Comparison of ENCODE assay signal across 40 cellular contexts in genomic region chr4:55488716-55489115, GRCh38.
"Had no signal": no experiment of that assay in that cellular context is flagged by ENCODE, and none has a peak within 500 bp of the region (broad histone marks: within the 10 kb centered on the region; RNA-seq: fewer than 3 reads in every experiment).

No MANE protein-coding gene starts in this region.

- H3K27me3 Mint-ChIP-seq: activated CD4-positive, alpha-beta memory T cell treated with anti-CD3 and anti-CD28 coated beads, Interleukin-2, amount 10 ng/mL, durations not matched to agents 7 days and 5 days; activated CD4-positive, alpha-beta T cell treated with anti-CD3 and anti-CD28 coated beads for 36 hours; activated CD4-positive, alpha-beta T cell treated with anti-CD3 and anti-CD28 coated beads, Interleukin-2, amount 10 ng/mL, durations not matched to agents 7 days and 5 days; activated CD8-positive, alpha-beta memory T cell treated with anti-CD3 and anti-CD28 coated beads, Interleukin-2, amount 10 ng/mL, durations not matched to agents 7 days and 5 days; activated naive CD8-positive, alpha-beta T cell treated with anti-CD3 and anti-CD28 coated beads for 36 hours; activated T-helper 17 cell treated with anti-CD3 and anti-CD28 coated beads, Interleukin-2, amount 50 U/mL, for 72 hours; central memory CD8-positive, alpha-beta T cell had no signal

- H3K4me1 Mint-ChIP-seq: activated CD4-positive, alpha-beta memory T cell treated with anti-CD3 and anti-CD28 coated beads, Interleukin-2, amount 10 ng/mL, durations not matched to agents 7 days and 5 days; activated CD4-positive, alpha-beta T cell treated with anti-CD3 and anti-CD28 coated beads for 36 hours; activated CD4-positive, alpha-beta T cell treated with anti-CD3 and anti-CD28 coated beads, Interleukin-2, amount 10 ng/mL, durations not matched to agents 7 days and 5 days; activated CD8-positive, alpha-beta memory T cell treated with anti-CD3 and anti-CD28 coated beads, Interleukin-2, amount 10 ng/mL, durations not matched to agents 7 days and 5 days; activated naive CD8-positive, alpha-beta T cell treated with anti-CD3 and anti-CD28 coated beads for 36 hours; central memory CD8-positive, alpha-beta T cell had no signal

- H3K27ac Mint-ChIP-seq: activated CD4-positive, alpha-beta memory T cell treated with anti-CD3 and anti-CD28 coated beads, Interleukin-2, amount 10 ng/mL, durations not matched to agents 7 days and 5 days; activated CD4-positive, alpha-beta T cell treated with anti-CD3 and anti-CD28 coated beads for 36 hours; activated CD4-positive, alpha-beta T cell treated with anti-CD3 and anti-CD28 coated beads, Interleukin-2, amount 10 ng/mL, durations not matched to agents 7 days and 5 days; activated CD8-positive, alpha-beta memory T cell treated with anti-CD3 and anti-CD28 coated beads, Interleukin-2, amount 10 ng/mL, durations not matched to agents 7 days and 5 days; activated CD8-positive, alpha-beta T cell treated with anti-CD3 and anti-CD28 coated beads, Interleukin-2, amount 10 ng/mL, durations not matched to agents 7 days and 5 days; activated naive CD4-positive, alpha-beta T cell treated with anti-CD3 and anti-CD28 coated beads for 36 hours; activated naive CD4-positive, alpha-beta T cell treated with anti-CD3 and anti-CD28 coated beads, Interleukin-2, amount 50 U/mL, for 72 hours; activated naive CD8-positive, alpha-beta T cell treated with anti-CD3 and anti-CD28 coated beads for 36 hours; activated T-cell treated with anti-CD3 and anti-CD28 coated beads, Interleukin-2, amount 50 U/mL, for 72 hours; activated T-helper 1 cell treated with anti-CD3 and anti-CD28 coated beads, Interleukin-12 subunit alpha, Interleukin-12 subunit beta, Interleukin-2, Interleukin-4 antibody, amounts not matched to agents 30 ng/mL and 10 ng/mL and 1 ng/mL, durations not matched to agents 14 hours and 24 hours and 36 hours; activated T-helper 17 cell treated with anti-CD3 and anti-CD28 coated beads, Interleukin-2, amount 50 U/mL, for 72 hours; T-helper 1 cell treated with Interleukin-12 subunit alpha and Interleukin-12 subunit beta and Interleukin-4 antibody, amounts not matched to agents 30 μg/mL and 1 μg/mL, for 36 hours; T-helper 2 cell treated with Interferon-gamma antibody and Interleukin-4, amounts not matched to agents 5 μg/mL and 100 μg/mL, for 36 hours had no signal

- H3K36me3 ChIP-seq: adrenal gland, breast epithelium, cardiac muscle cell had no signal

- ATAC-seq: activated CD4-positive, alpha-beta T cell treated with anti-CD3 and anti-CD28 coated beads for 36 hours; activated CD4-positive, CD25-positive, alpha-beta regulatory T cell treated with anti-CD3 and anti-CD28 coated beads, Interleukin-2, amount 50 U/mL, for 24 hours; activated CD8-positive, alpha-beta memory T cell treated with anti-CD3 and anti-CD28 coated beads, Interleukin-2, amount 10 ng/mL, durations not matched to agents 7 days and 5 days; activated CD8-positive, alpha-beta T cell treated with anti-CD3 and anti-CD28 coated beads, Interleukin-2, amount 10 ng/mL, durations not matched to agents 7 days and 5 days; activated naive CD4-positive, alpha-beta T cell treated with anti-CD3 and anti-CD28 coated beads, Interleukin-2, amount 50 U/mL, for 72 hours; activated T-cell treated with anti-CD3 and anti-CD28 coated beads, Interleukin-2, amount 50 U/mL, for 4 hours; activated T-cell treated with anti-CD3 and anti-CD28 coated beads, Interleukin-2, amount 50 U/mL, for 72 hours; activated T-helper 17 cell treated with anti-CD3 and anti-CD28 coated beads, Interleukin-2, amount 50 U/mL, for 72 hours; body of pancreas had no signal

- H3K9me3 ChIP-seq: adrenal gland, body of pancreas, breast epithelium had no signal

- H3K27me3 ChIP-seq: adrenal gland, body of pancreas, brain microvascular endothelial cell, breast epithelium, cardiac muscle cell had no signal

- DNase-seq: activated CD4-positive, alpha-beta memory T cell treated with anti-CD3 and anti-CD28 coated beads, Interleukin-2, amount 10 ng/mL, durations not matched to agents 7 days and 5 days; activated CD4-positive, alpha-beta T cell treated with anti-CD3 and anti-CD28 coated beads for 1 hour; activated CD4-positive, alpha-beta T cell treated with anti-CD3 and anti-CD28 coated beads for 36 hours; activated CD4-positive, alpha-beta T cell treated with anti-CD3 and anti-CD28 coated beads for 48 hours; activated CD4-positive, alpha-beta T cell treated with anti-CD3 and anti-CD28 coated beads, Interleukin-2, amount 10 ng/mL, durations not matched to agents 7 days and 5 days; activated CD4-positive, alpha-beta T cell treated with anti-CD3 and anti-CD28 coated beads, Interleukin-2, amount 50 U/mL, for 48 hours; activated CD4-positive, CD25-positive, alpha-beta regulatory T cell; activated CD8-positive, alpha-beta memory T cell treated with anti-CD3 and anti-CD28 coated beads for 24 hours; activated CD8-positive, alpha-beta memory T cell treated with anti-CD3 and anti-CD28 coated beads, Interleukin-2, amount 10 ng/mL, durations not matched to agents 7 days and 5 days; activated CD8-positive, alpha-beta memory T cell treated with anti-CD3 and anti-CD28 coated beads, Interleukin-2, amount 50 U/mL, for 48 hours; activated CD8-positive, alpha-beta T cell treated with anti-CD3 and anti-CD28 coated beads, Interleukin-2, amount 10 ng/mL, durations not matched to agents 7 days and 5 days; activated effector memory CD4-positive, alpha-beta T cell treated with anti-CD3 and anti-CD28 coated beads, Interleukin-2, amount 50 U/mL, for 16 hours; activated gamma-delta T cell treated with Interleukin-2 at 50 U/mL for 16 hours; activated naive CD4-positive, alpha-beta T cell; activated naive CD4-positive, alpha-beta T cell treated with anti-CD3 and anti-CD28 coated beads for 36 hours; activated naive CD4-positive, alpha-beta T cell treated with anti-CD3 and anti-CD28 coated beads, Interleukin-2, amount 50 U/mL, for 16 hours; activated naive CD8-positive, alpha-beta T cell treated with anti-CD3 and anti-CD28 coated beads for 36 hours; activated T-cell treated with anti-CD3 and anti-CD28 coated beads, Interleukin-2, amount 50 U/mL, for 4 hours; activated T-cell treated with anti-CD3 and anti-CD28 coated beads, Interleukin-2, amount 50 U/mL, for 72 hours; adrenal gland; amniotic stem cell; aorta; body of pancreas; brain microvascular endothelial cell; caudate nucleus; cerebellar nuclear complex; T-helper 1 cell; T-helper 2 cell; T-helper 9 cell had no signal

- H3K9me3 Mint-ChIP-seq: activated CD4-positive, alpha-beta memory T cell treated with anti-CD3 and anti-CD28 coated beads, Interleukin-2, amount 10 ng/mL, durations not matched to agents 7 days and 5 days; activated CD4-positive, alpha-beta T cell treated with anti-CD3 and anti-CD28 coated beads, Interleukin-2, amount 10 ng/mL, durations not matched to agents 7 days and 5 days; activated naive CD4-positive, alpha-beta T cell treated with anti-CD3 and anti-CD28 coated beads for 36 hours; activated T-cell treated with anti-CD3 and anti-CD28 coated beads, Interleukin-2, amount 50 U/mL, for 4 hours; activated T-cell treated with anti-CD3 and anti-CD28 coated beads, Interleukin-2, amount 50 U/mL, for 72 hours; activated T-helper 1 cell treated with anti-CD3 and anti-CD28 coated beads, Interleukin-12 subunit alpha, Interleukin-12 subunit beta, Interleukin-2, Interleukin-4 antibody, amounts not matched to agents 30 ng/mL and 10 ng/mL and 1 ng/mL, durations not matched to agents 14 hours and 24 hours and 36 hours; activated T-helper 17 cell treated with anti-CD3 and anti-CD28 coated beads, Interleukin-2, amount 50 U/mL, for 72 hours; central memory CD8-positive, alpha-beta T cell; T-helper 1 cell treated with Interleukin-12 subunit alpha and Interleukin-12 subunit beta and Interleukin-4 antibody, amounts not matched to agents 30 μg/mL and 1 μg/mL, for 36 hours; T-helper 2 cell treated with Interferon-gamma antibody and Interleukin-4, amounts not matched to agents 5 μg/mL and 100 μg/mL, for 36 hours had no signal

- H3K36me3 Mint-ChIP-seq: activated naive CD4-positive, alpha-beta T cell treated with anti-CD3 and anti-CD28 coated beads, Interleukin-2, amount 50 U/mL, for 72 hours had no signal

- H3K4me1 ChIP-seq: body of pancreas, breast epithelium had no signal

- H3K27ac ChIP-seq: adrenal gland, body of pancreas, brain microvascular endothelial cell, breast epithelium, cardiac muscle cell, VCaP had no signal

- H3K4me3 ChIP-seq: adrenal gland, body of pancreas, breast epithelium, cardiac muscle cell had no signal

- FAIRE-seq: astrocyte had no signal

- H3K4me3 Mint-ChIP-seq: activated CD4-positive, alpha-beta memory T cell treated with anti-CD3 and anti-CD28 coated beads, Interleukin-2, amount 10 ng/mL, durations not matched to agents 7 days and 5 days; activated CD4-positive, alpha-beta T cell treated with anti-CD3 and anti-CD28 coated beads for 36 hours; activated CD4-positive, alpha-beta T cell treated with anti-CD3 and anti-CD28 coated beads, Interleukin-2, amount 10 ng/mL, durations not matched to agents 7 days and 5 days; activated CD8-positive, alpha-beta memory T cell treated with anti-CD3 and anti-CD28 coated beads, Interleukin-2, amount 10 ng/mL, durations not matched to agents 7 days and 5 days; activated CD8-positive, alpha-beta T cell treated with anti-CD3 and anti-CD28 coated beads, Interleukin-2, amount 10 ng/mL, durations not matched to agents 7 days and 5 days; activated naive CD4-positive, alpha-beta T cell treated with anti-CD3 and anti-CD28 coated beads for 36 hours; activated naive CD8-positive, alpha-beta T cell treated with anti-CD3 and anti-CD28 coated beads for 36 hours; activated T-cell treated with anti-CD3 and anti-CD28 coated beads, Interleukin-2, amount 50 U/mL, for 4 hours; activated T-cell treated with anti-CD3 and anti-CD28 coated beads, Interleukin-2, amount 50 U/mL, for 72 hours; activated T-helper 1 cell treated with anti-CD3 and anti-CD28 coated beads, Interleukin-12 subunit alpha, Interleukin-12 subunit beta, Interleukin-2, Interleukin-4 antibody, amounts not matched to agents 30 ng/mL and 10 ng/mL and 1 ng/mL, durations not matched to agents 14 hours and 24 hours and 36 hours; activated T-helper 17 cell treated with anti-CD3 and anti-CD28 coated beads, Interleukin-2, amount 50 U/mL, for 72 hours; central memory CD8-positive, alpha-beta T cell; T-helper 1 cell treated with Interleukin-12 subunit alpha and Interleukin-12 subunit beta and Interleukin-4 antibody, amounts not matched to agents 30 μg/mL and 1 μg/mL, for 36 hours; T-helper 2 cell treated with Interferon-gamma antibody and Interleukin-4, amounts not matched to agents 5 μg/mL and 100 μg/mL, for 36 hours had no signal
